ENCODE assay signal across 12 cellular contexts in the genomic region with DNA sequence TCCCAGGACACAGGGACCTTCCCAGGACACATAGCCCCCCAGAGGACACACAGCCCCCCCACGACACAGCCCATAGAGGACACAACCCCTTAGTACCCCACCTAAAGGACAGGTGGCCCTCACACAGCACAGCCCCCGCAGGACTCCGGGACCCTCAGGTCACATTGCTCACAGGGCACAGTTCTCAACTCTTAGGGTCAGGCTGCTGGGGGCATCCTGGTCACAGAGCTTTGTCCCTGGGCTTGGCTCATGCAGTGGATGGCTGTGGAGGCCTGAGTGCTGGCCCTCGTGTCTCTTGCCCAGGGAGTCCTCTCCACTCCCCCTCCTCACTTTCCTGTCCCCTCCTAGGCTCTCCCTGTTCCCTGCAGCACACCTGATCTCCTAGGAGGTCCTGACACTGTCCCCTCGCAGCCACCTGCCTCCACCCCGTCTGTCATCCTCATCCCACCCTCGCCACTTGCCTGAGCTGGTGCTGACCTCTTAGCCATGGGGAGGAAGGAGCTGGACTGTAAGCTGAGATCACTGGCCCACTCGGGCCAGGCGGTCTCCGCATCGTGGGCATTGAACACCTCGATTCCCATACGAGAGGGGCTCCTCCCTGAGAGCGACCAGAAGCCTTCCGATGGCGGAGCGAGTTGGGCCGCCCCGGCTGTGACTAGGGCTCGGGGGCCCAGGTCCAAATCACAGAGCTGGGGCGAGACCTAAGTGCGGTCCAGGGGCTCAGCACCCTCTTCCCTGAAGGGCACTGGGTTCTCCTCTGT. TPM values are rescaled to one million over a fixed set of nuclear protein-coding genes. Genes with fewer than 3 reads are reported as not detected.
A peak's percentile ranks its signal among the peaks of the same experiment; 100 is the strongest.
DNase-seq lines count a peak whose midpoint lies in the region; ATAC-seq and TF ChIP-seq lines count a peak whose summit lies in the region.
"Had no signal": no experiment of that assay in that cellular context is flagged by ENCODE, and none has a peak within 500 bp of the region (broad histone marks: within the 10 kb centered on the region; RNA-seq: fewer than 3 reads in every experiment).

No MANE protein-coding gene starts in this region.

- peaks cover 0 to 2% (median 0%) of the 10 kb centered on the region in 8 donors for H3K9me3 Mint-ChIP-seq in CD4-positive, alpha-beta memory T cell
- no peaks in the 10 kb centered on the region for H3K9me3 Mint-ChIP-seq in osteocyte (ENCODE audit: unreplicated experiment)

- H3K36me3 ChIP-seq in CD4-positive, alpha-beta memory T cell (ENCODE audit: insufficient read depth, low read length), result no peaks in the 10 kb centered on the region
- H3K36me3 ChIP-seq in colonic mucosa, result no peaks in the 10 kb centered on the region
- H3K36me3 ChIP-seq: upper lobe of left lung had no signal

- peak overlapping the region; percentile 41 to 91 (median 79) for H3K27ac Mint-ChIP-seq in CD4-positive, alpha-beta memory T cell
- peak overlapping the region; percentile 53 for H3K27ac Mint-ChIP-seq in osteocyte (ENCODE audit: unreplicated experiment)

- no peaks in the 10 kb centered on the region for H3K27me3 ChIP-seq in CD4-positive, alpha-beta memory T cell (ENCODE audit: insufficient read depth, low read length)
- no peaks in the 10 kb centered on the region for H3K27me3 ChIP-seq in colonic mucosa
- H3K27me3 ChIP-seq: upper lobe of left lung had no signal

- H3K27ac ChIP-seq in CD4-positive, alpha-beta memory T cell (ENCODE audit: low read depth, low read length), result peak overlapping the region; percentile 7
- no peak overlapping the region for H3K27ac ChIP-seq in colonic mucosa
- peak overlapping the region in 1 of 2 donors; percentile 99 for H3K27ac ChIP-seq in coronary artery

- H3K36me3 Mint-ChIP-seq in CD4-positive, alpha-beta memory T cell, result peaks cover 0 to 5% of the 10 kb centered on the region in 2 donors
- no peaks in the 10 kb centered on the region for H3K36me3 Mint-ChIP-seq in osteocyte (ENCODE audit: unreplicated experiment)

- no peak for ATAC-seq in GM21786 (IDR thresholded peaks at IDR 0.05; ENCODE audit: unreplicated experiment)

- TF ChIP-seq CTCF in LNCaP clone FGC (IDR thresholded peaks at IDR 0.05; ENCODE audit: control insufficient read depth, extremely low read depth, insufficient read depth) (no peak), colonic mucosa (IDR thresholded peaks at IDR 0.05) (no peak), osteocyte (IDR thresholded peaks at IDR 0.05) (no peak), coronary artery (IDR thresholded peaks at IDR 0.05) (no peak)

- POLR2A ChIA-PET in CD4-positive, alpha-beta memory T cell (lab: Charles Lee; ENCODE audit: partially characterized antibody), result interaction anchor here (1.8 kb wide), 1 partner anchor 48 kb away, joined by 4 read pairs; no protein-coding TSS in a partner anchor

- DNase-seq in CD4-positive, alpha-beta memory T cell, result no peak
- DNase-seq in LNCaP clone FGC (ENCODE audit: low read depth) (no peak), colonic mucosa (no peak), osteocyte (ENCODE audit: extremely low spot score, unreplicated experiment) (no peak), SKM-1 treated with dmso at 0.1 percent for 144 hours (lab: John Stamatoyannopoulos, UW; ENCODE audit: unreplicated experiment) (no peak), putamen (ENCODE audit: low spot score) (no peak), coronary artery (ENCODE audit: low spot score) (no peak)
- DNase-seq: cerebellar nuclear complex, foreskin fibroblast, NCI-H1048 had no signal

- intact Hi-C loops in CD4-positive, alpha-beta memory T cell (cut with micrococcal nuclease), result loop anchor here (2.0 kb wide), 2 partner anchors 49 to 57 kb away; a partner anchor contains a TSS
- intact Hi-C loops in colonic mucosa (cut with DNase I), result no loop called here

- H3K27me3 Mint-ChIP-seq in CD4-positive, alpha-beta memory T cell, result no peaks in the 10 kb centered on the region
- no peaks in the 10 kb centered on the region for H3K27me3 Mint-ChIP-seq in osteocyte (ENCODE audit: unreplicated experiment)

- H3K9me3 ChIP-seq in CD4-positive, alpha-beta memory T cell (ENCODE audit: control insufficient read depth in 1 of 2, low read length in 2 of 2), result no peaks in the 10 kb centered on the region
- no peaks in the 10 kb centered on the region for H3K9me3 ChIP-seq in colonic mucosa
- H3K9me3 ChIP-seq: upper lobe of left lung had no signal

- no peak overlapping the region for H3K4me3 ChIP-seq in CD4-positive, alpha-beta memory T cell (ENCODE audit: low read length in 2 of 2)
- peak overlapping the region; percentile 57 for H3K4me3 ChIP-seq in LNCaP clone FGC (ENCODE audit: low read depth, low read length)
- H3K4me3 ChIP-seq in colonic mucosa, result no peak overlapping the region
- H3K4me3 ChIP-seq in coronary artery, result no peak overlapping the region

- H3K4me3 Mint-ChIP-seq in CD4-positive, alpha-beta memory T cell, result peak overlapping the region; percentile 45 to 66 (median 56)
- peak overlapping the region; percentile 50 for H3K4me3 Mint-ChIP-seq in osteocyte (ENCODE audit: unreplicated experiment)

- H3K4me1 Mint-ChIP-seq in CD4-positive, alpha-beta memory T cell, result peaks cover 13 to 33% (median 18%) of the 10 kb centered on the region in 4 donors
- H3K4me1 Mint-ChIP-seq in osteocyte (ENCODE audit: unreplicated experiment), result peaks cover 17% of the 10 kb centered on the region

- H3K4me1 ChIP-seq in CD4-positive, alpha-beta memory T cell (ENCODE audit: insufficient read depth, low read length), result peaks cover 30% of the 10 kb centered on the region
- peaks cover 6% of the 10 kb centered on the region for H3K4me1 ChIP-seq in colonic mucosa

- CTCF ChIA-PET in CD4-positive, alpha-beta memory T cell (lab: Charles Lee; ENCODE audit: partially characterized antibody), result no interaction called here

- H3K9ac ChIP-seq in colonic mucosa (ENCODE audit: low read depth in 2 of 2, low read length in 2 of 2), result peak overlapping the region; percentile 12 to 73

RNA-seq across cellular contexts. Expression of a gene that starts 1.4 kb away (rescaled TPM):
- 10 to 100 TPM; 66.3 to 66.7 TPM for total RNA-seq in CD4-positive, alpha-beta memory T cell
- 10 to 100 TPM; 35.1 to 48.4 TPM for polyA plus RNA-seq in CD4-positive, alpha-beta memory T cell
- 100 to 1,000 TPM in 1 of 2 donors, 10 to 100 TPM in 1; 58.8 to 119 TPM for total RNA-seq in colonic mucosa
- 75.6 and 78.5 TPM in 2 replicates for total RNA-seq in osteocyte

RNA-seq across cellular contexts. Expression of a gene that starts 48.8 kb away (rescaled TPM):
- total RNA-seq in CD4-positive, alpha-beta memory T cell, result 1 to 10 TPM; 5.1 to 5.8 TPM
- polyA plus RNA-seq in CD4-positive, alpha-beta memory T cell, result 1 to 10 TPM; 2.6 to 4.0 TPM
- 10 to 100 TPM; 34.7 to 35.8 TPM for total RNA-seq in colonic mucosa
- 13.4 and 14.7 TPM in 2 replicates for total RNA-seq in osteocyte
